In genomic region chr12:50609292-50609874, GRCh38 we compare ENCODE assay signal across 1 cellular context.
TF ChIP-seq lines count a peak whose summit lies in the region.

No MANE protein-coding gene starts in this region.

TF ChIP-seq in HepG2, 621 proteins besides CTCF, POLR2A, EP300 and RAD21 (continued from another document):
- no peak for TF ChIP-seq HMG20B (CRISPR knock-in tag; conservative IDR thresholded peaks at IDR 0.05)
- peak; percentile 52 for TF ChIP-seq RBM22 (optimal IDR thresholded peaks at IDR 0.05; ENCODE audit: low read length)
